In the genomic region with DNA sequence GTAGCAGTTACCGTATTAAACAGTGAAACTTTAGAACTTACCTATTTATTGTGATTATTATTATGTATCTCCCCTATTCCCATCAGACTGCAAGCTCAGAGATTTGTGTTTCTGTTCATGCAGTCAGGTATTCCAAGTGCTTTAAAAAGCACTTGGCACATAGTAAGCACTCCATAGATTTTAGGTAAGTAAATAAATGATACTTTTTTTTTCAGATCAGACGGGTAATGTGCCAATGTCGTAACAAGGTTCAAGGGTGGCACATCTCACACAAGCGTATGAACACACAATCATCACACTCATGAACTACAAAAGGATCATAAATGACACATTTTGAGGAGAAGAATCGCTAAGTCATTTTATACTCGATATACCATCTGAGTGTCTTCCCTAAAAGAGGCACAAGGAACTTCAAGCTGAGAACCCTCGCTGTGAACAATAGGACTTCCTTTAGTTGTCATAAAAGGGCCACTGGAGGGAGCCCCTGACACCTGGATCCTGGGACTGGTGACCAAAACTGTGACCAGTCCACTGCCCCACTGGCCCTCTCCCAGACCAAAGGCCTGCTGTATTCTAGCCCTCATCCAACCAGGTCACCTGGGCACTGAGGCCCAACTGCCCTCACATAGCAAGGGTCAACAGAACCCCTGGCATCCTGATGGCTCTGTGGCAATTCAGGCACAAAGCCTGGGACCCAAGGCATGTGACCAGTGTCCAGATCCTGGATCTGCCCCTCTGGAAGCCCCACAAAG, we compare ENCODE assay signal across 7 cellular contexts. TPM values are rescaled to one million over a fixed set of nuclear protein-coding genes. Genes with fewer than 3 reads are reported as not detected.
A peak's percentile ranks its signal among the peaks of the same experiment; 100 is the strongest.
DNase-seq lines count a peak whose midpoint lies in the region; ATAC-seq and TF ChIP-seq lines count a peak whose summit lies in the region.

No MANE protein-coding gene starts in this region.

- POLR2A ChIA-PET in Panc1 (lab: Charles Lee) = no interaction called here

- no peaks in the 10 kb centered on the region for H3K27me3 ChIP-seq in Panc1 (ENCODE audit: control insufficient read depth, insufficient read depth, low read length)
- H3K27me3 ChIP-seq in psoas muscle (ENCODE audit: insufficient read depth in 3 of 3, low read length in 2 of 3) = no peaks in the 10 kb centered on the region

- H3K4me1 Mint-ChIP-seq in stimulated activated naive B cell treated with anti-CD40 and anti-IgM and Interleukin-4, amounts not matched to agents 10 μg/mL and 1 μg/mL and 100 μg/mL, for 72 hours = no peaks in the 10 kb centered on the region
- H3K4me1 Mint-ChIP-seq in activated CD4-positive, alpha-beta T cell treated with anti-CD3 and anti-CD28 coated beads, Interleukin-2, amount 10 ng/mL, durations not matched to agents 24 days and 14 days = no peaks in the 10 kb centered on the region

- TF ChIP-seq CTCF in GM20000 (IDR thresholded peaks at IDR 0.05; ENCODE audit: extremely low read depth, missing control alignments) (no peak), Panc1 (IDR thresholded peaks at IDR 0.05) (peak; percentile 67; the same call in 1 of the 2 replicates), fibroblast of the aortic adventitia (IDR thresholded peaks at IDR 0.05; ENCODE audit: insufficient read depth, low read length) (peak; percentile 27), psoas muscle (IDR thresholded peaks at IDR 0.05) (peak; percentile 60)

- in situ Hi-C loops in Panc1 (cut with HindIII; ENCODE audit: low pct_unique_long_range_greater_than_20kb, low sequenced_read_pairs) = no loop called here

- H3K27ac Mint-ChIP-seq in stimulated activated naive B cell treated with anti-CD40 and anti-IgM and Interleukin-4, amounts not matched to agents 10 μg/mL and 1 μg/mL and 100 μg/mL, for 72 hours = no peak overlapping the region
- H3K27ac Mint-ChIP-seq in activated CD4-positive, alpha-beta T cell treated with anti-CD3 and anti-CD28 coated beads, Interleukin-2, amount 10 ng/mL, durations not matched to agents 24 days and 14 days = no peak overlapping the region

- no peaks in the 10 kb centered on the region for H3K36me3 Mint-ChIP-seq in stimulated activated naive B cell treated with anti-CD40 and anti-IgM and Interleukin-4, amounts not matched to agents 10 μg/mL and 1 μg/mL and 100 μg/mL, for 72 hours
- no peaks in the 10 kb centered on the region for H3K36me3 Mint-ChIP-seq in activated CD4-positive, alpha-beta T cell treated with anti-CD3 and anti-CD28 coated beads, Interleukin-2, amount 10 ng/mL, durations not matched to agents 24 days and 14 days (ENCODE audit: low read depth)

- H3K27ac ChIP-seq in Panc1 (ENCODE audit: low read length) = no peak overlapping the region
- H3K27ac ChIP-seq in psoas muscle = peak overlapping the region; percentile 30

- H3K9me3 ChIP-seq in Panc1 (ENCODE audit: control insufficient read depth, insufficient read depth, low read depth, low read length) = no peaks in the 10 kb centered on the region
- H3K9me3 ChIP-seq in psoas muscle = no peaks in the 10 kb centered on the region

- H3K4me3 ChIP-seq in Panc1 (ENCODE audit: low read depth in 2 of 2, low read length in 2 of 2) (no peak overlapping the region), fibroblast of the aortic adventitia (ENCODE audit: low read depth, low read length) (no peak overlapping the region), psoas muscle (no peak overlapping the region)

- H3K4me1 ChIP-seq in Panc1 (ENCODE audit: control insufficient read depth, insufficient read depth, low read length) (no peaks in the 10 kb centered on the region), psoas muscle (peaks cover 5% of the 10 kb centered on the region)

- 72 to 82% (median 74%) methylated on average over 7 of the region's 7 CpGs for whole genome bisulfite sequencing in psoas muscle, 3 donors

- ATAC-seq in Panc1 (peak; percentile 79), psoas muscle (peak; percentile 84 to 96 (median 93)), GM19452 (IDR thresholded peaks at IDR 0.05; ENCODE audit: unreplicated experiment) (no peak)
- ATAC-seq in stimulated activated naive B cell treated with anti-CD40 and anti-IgM and Interleukin-4, amounts not matched to agents 10 μg/mL and 1 μg/mL and 100 μg/mL, for 72 hours (replicated peaks) = no peak

- no peaks in the 10 kb centered on the region for H3K36me3 ChIP-seq in Panc1 (ENCODE audit: control insufficient read depth, insufficient read depth, low read length)
- no peaks in the 10 kb centered on the region for H3K36me3 ChIP-seq in psoas muscle (ENCODE audit: insufficient read depth in 1 of 2, low read depth in 1 of 2)

- H3K27me3 Mint-ChIP-seq in stimulated activated naive B cell treated with anti-CD40 and anti-IgM and Interleukin-4, amounts not matched to agents 10 μg/mL and 1 μg/mL and 100 μg/mL, for 72 hours = no peaks in the 10 kb centered on the region
- H3K27me3 Mint-ChIP-seq in activated CD4-positive, alpha-beta T cell treated with anti-CD3 and anti-CD28 coated beads, Interleukin-2, amount 10 ng/mL, durations not matched to agents 24 days and 14 days = peaks cover 3% of the 10 kb centered on the region

- BruUV-seq in Panc1 (replicated peaks; lab: Mats Ljungman, UMichigan) = no TSS peak

- H3K4me3 Mint-ChIP-seq in stimulated activated naive B cell treated with anti-CD40 and anti-IgM and Interleukin-4, amounts not matched to agents 10 μg/mL and 1 μg/mL and 100 μg/mL, for 72 hours = no peak overlapping the region
- H3K4me3 Mint-ChIP-seq in activated CD4-positive, alpha-beta T cell treated with anti-CD3 and anti-CD28 coated beads, Interleukin-2, amount 10 ng/mL, durations not matched to agents 24 days and 14 days = no peak overlapping the region

- no peaks in the 10 kb centered on the region for H3K9me3 Mint-ChIP-seq in stimulated activated naive B cell treated with anti-CD40 and anti-IgM and Interleukin-4, amounts not matched to agents 10 μg/mL and 1 μg/mL and 100 μg/mL, for 72 hours
- no peaks in the 10 kb centered on the region for H3K9me3 Mint-ChIP-seq in activated CD4-positive, alpha-beta T cell treated with anti-CD3 and anti-CD28 coated beads, Interleukin-2, amount 10 ng/mL, durations not matched to agents 24 days and 14 days

- CTCF ChIA-PET in Panc1 (lab: Charles Lee) = interaction anchor here (0.6 kb wide), 1 partner anchor 48 kb away, joined by 3 read pairs; no protein-coding TSS in a partner anchor

- DNase-seq in GM20000 (ENCODE audit: low spot score) (peak; percentile 59), Panc1 (ENCODE audit: low read depth, low spot score) (no peak), fibroblast of the aortic adventitia (ENCODE audit: low read depth) (peak; percentile 34), psoas muscle (peak; percentile 33 to 66)
- DNase-seq in stimulated activated naive B cell treated with anti-CD40 and anti-IgM and Interleukin-4, amounts not matched to agents 10 μg/mL and 1 μg/mL and 100 μg/mL, for 72 hours = no peak
- DNase-seq in activated CD4-positive, alpha-beta T cell treated with anti-CD3 and anti-CD28 coated beads, Interleukin-2, amount 10 ng/mL, durations not matched to agents 24 days and 14 days = no peak

- intact Hi-C loops in Panc1 (cut with micrococcal nuclease; ENCODE audit: unreplicated experiment) = loop anchor here (2.0 kb wide), 1 partner anchor 74 kb away; no protein-coding TSS in a partner anchor
- intact Hi-C loops in psoas muscle (cut with DNase I) = loop anchor here (2.0 kb wide), 1 partner anchor 74 kb away; no protein-coding TSS in a partner anchor
- intact Hi-C loops in activated CD4-positive, alpha-beta T cell treated with anti-CD3 and anti-CD28 coated beads, Interleukin-2, amount 10 ng/mL, durations not matched to agents 24 days and 14 days (cut with micrococcal nuclease) = no loop called here

RNA-seq across cellular contexts. Expression of a gene that starts 32.1 kb away (rescaled TPM):
- total RNA-seq in Panc1 (2021; ENCODE audit: unreplicated experiment) (8.9 TPM), fibroblast of the aortic adventitia (ENCODE audit: low replicate concordance) (4.5 and 11.0 TPM in 2 replicates), psoas muscle (1 to 10 TPM; 3.5 to 5.9 (median 4.4) TPM)
- polyA plus RNA-seq in Panc1 (2012; ENCODE audit: insufficient read length) = 14.7 TPM
- 10 to 100 TPM in 2 of 3 donors, 1 to 10 TPM in 1; 7.7 to 15.5 (median 11.7) TPM for polyA plus RNA-seq in psoas muscle
- 3.0 and 3.6 TPM in 2 replicates for total RNA-seq in activated CD4-positive, alpha-beta T cell treated with anti-CD3 and anti-CD28 coated beads, Interleukin-2, amount 10 ng/mL, durations not matched to agents 24 days and 14 days

RNA-seq across cellular contexts. Expression of a gene that starts 32.3 kb away (rescaled TPM):
- total RNA-seq in Panc1 (2021; ENCODE audit: unreplicated experiment) (35.4 TPM), fibroblast of the aortic adventitia (ENCODE audit: low replicate concordance) (8.5 and 12.9 TPM in 2 replicates), psoas muscle (10 to 100 TPM; 44.2 to 68.7 (median 53.8) TPM)
- polyA plus RNA-seq in Panc1 (2012; ENCODE audit: insufficient read length) = 27.9 TPM
- 100 to 1,000 TPM; 129 to 170 (median 162) TPM for polyA plus RNA-seq in psoas muscle
- total RNA-seq in activated CD4-positive, alpha-beta T cell treated with anti-CD3 and anti-CD28 coated beads, Interleukin-2, amount 10 ng/mL, durations not matched to agents 24 days and 14 days = 47.0 and 49.3 TPM in 2 replicates

Comparison
In these comparisons a context has a peak if more than half of its experiments do, and no peak if none do; other contexts are left out.
1. DNase-seq: peak in GM20000 (single experiment), fibroblast of the aortic adventitia (single experiment) and psoas muscle (2 of 2); none in Panc1 (single experiment), stimulated activated naive B cell treated with anti-CD40 and anti-IgM and Interleukin-4, amounts not matched to agents 10 μg/mL and 1 μg/mL and 100 μg/mL, for 72 hours (single experiment) and activated CD4-positive, alpha-beta T cell treated with anti-CD3 and anti-CD28 coated beads, Interleukin-2, amount 10 ng/mL, durations not matched to agents 24 days and 14 days (single experiment).
2. ATAC-seq: peak in Panc1 (single experiment) and psoas muscle (4 of 4); none in GM19452 (single experiment) and stimulated activated naive B cell treated with anti-CD40 and anti-IgM and Interleukin-4, amounts not matched to agents 10 μg/mL and 1 μg/mL and 100 μg/mL, for 72 hours (0 of 2).